20 cellular contexts compared by ENCODE assay signal in genomic region chr2:84613082-84613481, GRCh38.
DNase-seq lines count a peak whose midpoint lies in the region; TF ChIP-seq lines count a peak whose summit lies in the region.
"Had no signal": no experiment of that assay in that cellular context is flagged by ENCODE, and none has a peak within 500 bp of the region (broad histone marks: within the 10 kb centered on the region; RNA-seq: fewer than 3 reads in every experiment).

No MANE protein-coding gene starts in this region.

- peak; percentile 84 for DNase-seq in DMS53 treated with DMSO at 0.1 percent for 48 hours (lab: John Stamatoyannopoulos, UW; ENCODE audit: unreplicated experiment)
- DNase-seq in LoVo (ENCODE audit: low spot score) = peak; percentile 78
- peak; percentile 20 for DNase-seq in iPS DF 19.7 (ENCODE audit: low read depth, low spot score)
- peak; percentile 28 for DNase-seq in mucosa of gallbladder (ENCODE audit: low spot score)
- DNase-seq in stimulated activated CD4-positive, alpha-beta T cell treated with anti-CD3 and anti-CD28 coated beads, Interleukin-12 subunit alpha, Interleukin-12 subunit beta, amount 100 ng/mL, for 4 hours = no peak
- DNase-seq in NCI-H1048 (lab: John Stamatoyannopoulos, UW) = no peak
- no peak for DNase-seq in GM10266 (ENCODE audit: extremely low spot score)
- DNase-seq in NOMO-1 (lab: John Stamatoyannopoulos, UW; ENCODE audit: unreplicated experiment in 2 of 2) = no peak
- DNase-seq: activated CD4-positive, alpha-beta T cell treated with anti-CD3 and anti-CD28 coated beads for 36 hours; activated naive CD4-positive, alpha-beta T cell treated with anti-CD3 and anti-CD28 coated beads, Interleukin-2, amount 10 ng/mL, durations not matched to agents 7 days and 5 days; activated T-cell treated with anti-CD3 and anti-CD28 coated beads, Interleukin-2, amount 50 U/mL, for 24 hours; brain microvascular endothelial cell; CD8-positive, alpha-beta memory T cell; glutamatergic neuron; left cardiac atrium; naive thymus-derived CD8-positive, alpha-beta T cell; NCI-H1694 treated with DMSO at 0.1 percent for 48 hours; NCI-H524 treated with DMSO at 0.1 percent for 48 hours; nucleus accumbens; PC-9 had no signal

- TF ChIP-seq CTCF in GM10266 (IDR thresholded peaks at IDR 0.05; ENCODE audit: control insufficient read depth, insufficient read depth, low read depth, missing control alignments) = no peak

Comparison
In these comparisons a context has a peak if more than half of its experiments do, and no peak if none do; other contexts are left out.
1. DNase-seq: peak in DMS53 treated with DMSO at 0.1 percent for 48 hours (single experiment), LoVo (single experiment), iPS DF 19.7 (single experiment) and mucosa of gallbladder (single experiment); none in stimulated activated CD4-positive, alpha-beta T cell treated with anti-CD3 and anti-CD28 coated beads, Interleukin-12 subunit alpha, Interleukin-12 subunit beta, amount 100 ng/mL, for 4 hours (single experiment), NCI-H1048 (single experiment), GM10266 (single experiment) and NOMO-1 (0 of 2).